ENCODE assay signal across 9 cellular contexts in genomic region chr22:40426671-40427070, GRCh38. TPM values are rescaled to one million over a fixed set of nuclear protein-coding genes. Genes with fewer than 3 reads are reported as not detected.
DNase-seq lines count a peak whose midpoint lies in the region; ATAC-seq and TF ChIP-seq lines count a peak whose summit lies in the region.
"Had no signal": no experiment of that assay in that cellular context is flagged by ENCODE, and none has a peak within 500 bp of the region (broad histone marks: within the 10 kb centered on the region; RNA-seq: fewer than 3 reads in every experiment).

No MANE protein-coding gene starts in this region.

- H3K4me1 Mint-ChIP-seq in memory B cell: peaks cover 28% of the 10 kb centered on the region

- DNase-seq in AG10803 (ENCODE audit: low read depth) (peak; percentile 57), M059J (ENCODE audit: low read depth) (peak; percentile 30), amniotic epithelial cell (ENCODE audit: low read depth) (peak; percentile 23), memory B cell (ENCODE audit: low spot score in 2 of 2) (no peak), transverse colon (no peak), UCSD-AML1 (lab: John Stamatoyannopoulos, UW; ENCODE audit: unreplicated experiment) (no peak), vagina (ENCODE audit: extremely low spot score in 2 of 2) (no peak)
- DNase-seq: EL had no signal

- peaks cover 47% of the 10 kb centered on the region for H3K36me3 Mint-ChIP-seq in memory B cell

- H3K27ac ChIP-seq in transverse colon (no peak overlapping the region), vagina (no peak overlapping the region)

- peak overlapping the region; percentile 6 for H3K27ac Mint-ChIP-seq in memory B cell

- no peaks in the 10 kb centered on the region for H3K9me3 Mint-ChIP-seq in memory B cell

- H3K4me1 ChIP-seq in transverse colon: no peaks in the 10 kb centered on the region
- no peaks in the 10 kb centered on the region for H3K4me1 ChIP-seq in vagina

- H3K27me3 ChIP-seq in transverse colon (no peaks in the 10 kb centered on the region), vagina (no peaks in the 10 kb centered on the region)

- in situ Hi-C loops in transverse colon (cut with MboI; ENCODE audit: low pct_ligation_motif_present in 1 of 4, low pct_unique_long_range_greater_than_20kb in 1 of 4, low sequenced_read_pairs in 3 of 4): no loop called here

- H3K4me3 ChIP-seq in AG10803 (ENCODE audit: low read length) (no peak overlapping the region), transverse colon (no peak overlapping the region), vagina (no peak overlapping the region)

- H3K9me3 ChIP-seq in transverse colon: no peaks in the 10 kb centered on the region
- no peaks in the 10 kb centered on the region for H3K9me3 ChIP-seq in vagina

- H3K4me3 Mint-ChIP-seq in memory B cell: no peak overlapping the region

- intact Hi-C loops in transverse colon (cut with DNase I; ENCODE audit: low total_unique reads) (no loop called here), vagina (cut with DNase I) (no loop called here)

- TF ChIP-seq EP300 in transverse colon (IDR thresholded peaks at IDR 0.05; ENCODE audit: low read depth): no peak

- no peak for ATAC-seq in memory B cell (ENCODE audit: low read depth)
- no peak for ATAC-seq in HG03139 (IDR thresholded peaks at IDR 0.05; ENCODE audit: unreplicated experiment)

- no peaks in the 10 kb centered on the region for H3K27me3 Mint-ChIP-seq in memory B cell

- WGBS in transverse colon (ENCODE audit: low coverage in 1 of 2), 2 donors: 89% methylated on average over 6 of the region's 6 CpGs; no CpG with 5 or more reads in 1 of the 2 donors

- TF ChIP-seq POLR2A in transverse colon (IDR thresholded peaks at IDR 0.05) (no peak), vagina (IDR thresholded peaks at IDR 0.05) (no peak)

- H3K36me3 ChIP-seq in transverse colon (peaks cover 0 to 33% (median 14%) of the 10 kb centered on the region in 4 donors), vagina (peaks cover 0 to 61% of the 10 kb centered on the region in 2 donors)

- TF ChIP-seq CTCF in AG10803 (conservative IDR thresholded peaks at IDR 0.05; ENCODE audit: low read length) (no peak), transverse colon (IDR thresholded peaks at IDR 0.05) (no peak), vagina (IDR thresholded peaks at IDR 0.05) (no peak)

RNA-seq across cellular contexts. Expression of gene SGSM3, which starts 56.3 kb away (rescaled TPM):
- total RNA-seq in M059J (2014; rRNA removed; shearing (Covaris generic)): 12.1 and 20.1 TPM in 2 replicates
- total RNA-seq in transverse colon (100 to 1,000 TPM in 2 of 4 donors, 10 to 100 TPM in 2; 84.5 to 274 (median 172) TPM), vagina (75.6 TPM)

Comparison
In these comparisons a context has a peak if more than half of its experiments do, and no peak if none do; other contexts are left out.
1. DNase-seq: peak in AG10803 (single experiment), M059J (single experiment) and amniotic epithelial cell (single experiment); none in memory B cell (0 of 2), transverse colon (single experiment), UCSD-AML1 (single experiment) and vagina (0 of 2).